1 cellular context compared by ENCODE assay signal in genomic region chr10:103367782-103368518, GRCh38.
TF ChIP-seq lines count a peak whose summit lies in the region.

Gene TAF5, plus strand, starts transcription at chr10:103367976. Its CDS starts 14 bp downstream, at chr10:103367990.

TF ChIP-seq in HepG2, 621 proteins besides CTCF, POLR2A, EP300 and RAD21 (continued from another document and continues in another):
- TF ChIP-seq RERE (CRISPR knock-in tag; IDR thresholded peaks at IDR 0.05; ENCODE audit: low read depth) (no peak), MBNL3 (CRISPR knock-in tag; conservative IDR thresholded peaks at IDR 0.05) (no peak), PHB2 (IDR thresholded peaks at IDR 0.05; ENCODE audit: partially characterized antibody) (no peak), TP53 (CRISPR knock-in tag; conservative IDR thresholded peaks at IDR 0.05) (no peak), NFKB2 (CRISPR knock-in tag; IDR thresholded peaks at IDR 0.05; ENCODE audit: borderline replicate concordance) (peak; percentile 92; the same call in 1 of the 2 replicates), U2AF1 (optimal IDR thresholded peaks at IDR 0.05; ENCODE audit: low read depth, low read length) (peak; percentile 45), ZNF20 (CRISPR knock-in tag; IDR thresholded peaks at IDR 0.05) (no peak), MATR3 (CRISPR knock-in tag; IDR thresholded peaks at IDR 0.05) (no peak), ISX (CRISPR knock-in tag; conservative IDR thresholded peaks at IDR 0.05) (no peak), ZBTB39 (CRISPR knock-in tag; IDR thresholded peaks at IDR 0.05) (0 out of 2 replicates have a peak, but pooled peaks have one; percentile 28), TIGD3 (CRISPR knock-in tag; IDR thresholded peaks at IDR 0.05; ENCODE audit: borderline replicate concordance) (0 out of 2 replicates have a peak, but pooled peaks have one; percentile 41), JUND (CRISPR knock-in tag; IDR thresholded peaks at IDR 0.05) (peak; percentile 17; the same call in 1 of the 2 replicates), ZNF235 (CRISPR knock-in tag; IDR thresholded peaks at IDR 0.05; ENCODE audit: borderline replicate concordance) (peak; percentile 98), NR1H2 (CRISPR knock-in tag; IDR thresholded peaks at IDR 0.05; ENCODE audit: borderline replicate concordance, low read depth) (no peak), HNRNPUL1 (IDR thresholded peaks at IDR 0.05; ENCODE audit: low read depth, low read length) (no peak), KMT2B (CRISPR knock-in tag; IDR thresholded peaks at IDR 0.05) (peak; percentile 84), PAX8 (CRISPR knock-in tag; IDR thresholded peaks at IDR 0.05; ENCODE audit: borderline replicate concordance) (no peak), NR2F1 (CRISPR knock-in tag; IDR thresholded peaks at IDR 0.05) (no peak), ZIK1 (CRISPR knock-in tag; IDR thresholded peaks at IDR 0.05; ENCODE audit: borderline replicate concordance, low read depth) (no peak), PBX3 (CRISPR knock-in tag; IDR thresholded peaks at IDR 0.05; ENCODE audit: borderline replicate concordance) (no peak), SMAD9 (CRISPR knock-in tag; IDR thresholded peaks at IDR 0.05) (peak; percentile 25; the same call in 1 of the 2 replicates), MEF2D (CRISPR knock-in tag; IDR thresholded peaks at IDR 0.05) (no peak; the same call in 1 of the 2 replicates), ISL2 (CRISPR knock-in tag; IDR thresholded peaks at IDR 0.05) (no peak), ZNF33A (CRISPR knock-in tag; IDR thresholded peaks at IDR 0.05; ENCODE audit: borderline replicate concordance) (no peak), ZBED4 (CRISPR knock-in tag; IDR thresholded peaks at IDR 0.05; ENCODE audit: borderline replicate concordance) (no peak), LRRFIP1 (CRISPR knock-in tag; conservative IDR thresholded peaks at IDR 0.05) (no peak), ZNF629 (CRISPR knock-in tag; conservative IDR thresholded peaks at IDR 0.05) (no peak), ZNF205 (CRISPR knock-in tag; IDR thresholded peaks at IDR 0.05) (no peak), DNMT3B (CRISPR knock-in tag; conservative IDR thresholded peaks at IDR 0.05) (0 out of 2 replicates have a peak, but pooled peaks have one; percentile 48), ZBTB7B (CRISPR knock-in tag; IDR thresholded peaks at IDR 0.05) (peak; percentile 58; the same call in 1 of the 2 replicates), ZNF672 (CRISPR knock-in tag; IDR thresholded peaks at IDR 0.05) (0 out of 2 replicates have a peak, but pooled peaks have one; percentile 37), SETDB1 (CRISPR knock-in tag; IDR thresholded peaks at IDR 0.05; ENCODE audit: borderline replicate concordance) (no peak), CBX1 (IDR thresholded peaks at IDR 0.05; ENCODE audit: low read depth) (peak; percentile 54), MZF1 (CRISPR knock-in tag; IDR thresholded peaks at IDR 0.05; ENCODE audit: borderline replicate concordance) (no peak), ZNF34 (CRISPR knock-in tag; IDR thresholded peaks at IDR 0.05; ENCODE audit: borderline replicate concordance) (no peak), MXD3 (CRISPR knock-in tag; IDR thresholded peaks at IDR 0.05) (peak; percentile 85), FUBP1 (CRISPR knock-in tag; IDR thresholded peaks at IDR 0.05; ENCODE audit: borderline replicate concordance) (no peak), KLF6 (CRISPR knock-in tag; IDR thresholded peaks at IDR 0.05) (peak; percentile 96)
